26 cellular contexts compared by ENCODE assay signal in genomic region chr16:27598921-27599565, GRCh38.
"Had no signal": no experiment of that assay in that cellular context is flagged by ENCODE, and none has a peak within 500 bp of the region (broad histone marks: within the 10 kb centered on the region; RNA-seq: fewer than 3 reads in every experiment).

No MANE protein-coding gene starts in this region.

- H3K4me1 ChIP-seq: lower lobe of right lung, spleen, upper lobe of left lung, vagina had no signal

- H2AFZ ChIP-seq: neural progenitor cell had no signal

- ATAC-seq: activated CD4-positive, CD25-positive, alpha-beta regulatory T cell treated with anti-CD3 and anti-CD28 coated beads, Interleukin-2, amount 50 U/mL, for 24 hours; esophagus mucosa; left colon; lower lobe of right lung; natural killer cell; right cardiac atrium had no signal

- H3K4me3 Mint-ChIP-seq: activated naive CD4-positive, alpha-beta T cell treated with anti-CD3 and anti-CD28 coated beads, Interleukin-2, amount 10 ng/mL, durations not matched to agents 7 days and 5 days; activated naive CD8-positive, alpha-beta T cell treated with anti-CD3 and anti-CD28 coated beads, Interleukin-2, amount 10 ng/mL, durations not matched to agents 7 days and 5 days; immature natural killer cell; natural killer cell had no signal

- H3K9me3 Mint-ChIP-seq: activated naive CD4-positive, alpha-beta T cell treated with anti-CD3 and anti-CD28 coated beads, Interleukin-2, amount 10 ng/mL, durations not matched to agents 7 days and 5 days; activated naive CD8-positive, alpha-beta T cell treated with anti-CD3 and anti-CD28 coated beads, Interleukin-2, amount 10 ng/mL, durations not matched to agents 7 days and 5 days; endodermal cell; natural killer cell; neural progenitor cell had no signal

- H3K27me3 ChIP-seq: neural progenitor cell, spleen, upper lobe of left lung, vagina had no signal

- H3K36me3 ChIP-seq: lower lobe of right lung, neural progenitor cell, vagina had no signal

- H3K27ac Mint-ChIP-seq: activated naive CD4-positive, alpha-beta T cell treated with anti-CD3 and anti-CD28 coated beads, Interleukin-2, amount 10 ng/mL, durations not matched to agents 7 days and 5 days; activated naive CD8-positive, alpha-beta T cell treated with anti-CD3 and anti-CD28 coated beads, Interleukin-2, amount 10 ng/mL, durations not matched to agents 7 days and 5 days; immature natural killer cell; natural killer cell; neural progenitor cell had no signal

- H3K9ac ChIP-seq: neural progenitor cell had no signal

- H3K27me3 Mint-ChIP-seq: activated naive CD4-positive, alpha-beta T cell treated with anti-CD3 and anti-CD28 coated beads, Interleukin-2, amount 10 ng/mL, durations not matched to agents 7 days and 5 days; activated naive CD8-positive, alpha-beta T cell treated with anti-CD3 and anti-CD28 coated beads, Interleukin-2, amount 10 ng/mL, durations not matched to agents 7 days and 5 days had no signal

- H3K9me3 ChIP-seq: lower lobe of right lung, spleen, upper lobe of left lung, vagina had no signal

- H3K4me1 Mint-ChIP-seq: activated naive CD4-positive, alpha-beta T cell treated with anti-CD3 and anti-CD28 coated beads, Interleukin-2, amount 10 ng/mL, durations not matched to agents 7 days and 5 days; activated naive CD8-positive, alpha-beta T cell treated with anti-CD3 and anti-CD28 coated beads, Interleukin-2, amount 10 ng/mL, durations not matched to agents 7 days and 5 days; immature natural killer cell; natural killer cell had no signal

- H3K4me3 ChIP-seq: lower lobe of right lung, neural progenitor cell, spleen, upper lobe of left lung, vagina had no signal

- H3K27ac ChIP-seq: lower lobe of right lung, neural progenitor cell, spleen, upper lobe of left lung, vagina had no signal

- DNase-seq: activated CD4-positive, alpha-beta T cell treated with anti-CD3 and anti-CD28 coated beads for 48 hours; activated CD4-positive, alpha-beta T cell treated with anti-CD3 and anti-CD28 coated beads, Interleukin-2, amount 50 U/mL, for 48 hours; activated CD8-positive, alpha-beta memory T cell treated with anti-CD3 and anti-CD28 coated beads for 24 hours; activated gamma-delta T cell; activated naive CD4-positive, alpha-beta T cell treated with anti-CD3 and anti-CD28 coated beads, Interleukin-2, amount 10 ng/mL, durations not matched to agents 7 days and 5 days; activated naive CD8-positive, alpha-beta T cell treated with anti-CD3 and anti-CD28 coated beads, Interleukin-2, amount 10 ng/mL, durations not matched to agents 7 days and 5 days; amniotic stem cell; cortex of kidney; endodermal cell; head of caudate nucleus; hippocampal formation; immature natural killer cell; kidney; left colon; lower lobe of right lung; mesenchymal stem cell; natural killer cell; right cardiac atrium; spleen; stimulated activated CD4-positive, alpha-beta T cell treated with anti-CD3 and anti-CD28 coated beads, Interleukin-2, amount 100 ng/mL, for 48 hours; stimulated activated naive CD4-positive, alpha-beta T cell treated with Interleukin-2 at 50 U/mL for 16 hours had no signal

- H3K36me3 Mint-ChIP-seq: activated naive CD4-positive, alpha-beta T cell treated with anti-CD3 and anti-CD28 coated beads, Interleukin-2, amount 10 ng/mL, durations not matched to agents 7 days and 5 days; activated naive CD8-positive, alpha-beta T cell treated with anti-CD3 and anti-CD28 coated beads, Interleukin-2, amount 10 ng/mL, durations not matched to agents 7 days and 5 days; natural killer cell had no signal
